8 cellular contexts compared by ENCODE assay signal in the genomic region with DNA sequence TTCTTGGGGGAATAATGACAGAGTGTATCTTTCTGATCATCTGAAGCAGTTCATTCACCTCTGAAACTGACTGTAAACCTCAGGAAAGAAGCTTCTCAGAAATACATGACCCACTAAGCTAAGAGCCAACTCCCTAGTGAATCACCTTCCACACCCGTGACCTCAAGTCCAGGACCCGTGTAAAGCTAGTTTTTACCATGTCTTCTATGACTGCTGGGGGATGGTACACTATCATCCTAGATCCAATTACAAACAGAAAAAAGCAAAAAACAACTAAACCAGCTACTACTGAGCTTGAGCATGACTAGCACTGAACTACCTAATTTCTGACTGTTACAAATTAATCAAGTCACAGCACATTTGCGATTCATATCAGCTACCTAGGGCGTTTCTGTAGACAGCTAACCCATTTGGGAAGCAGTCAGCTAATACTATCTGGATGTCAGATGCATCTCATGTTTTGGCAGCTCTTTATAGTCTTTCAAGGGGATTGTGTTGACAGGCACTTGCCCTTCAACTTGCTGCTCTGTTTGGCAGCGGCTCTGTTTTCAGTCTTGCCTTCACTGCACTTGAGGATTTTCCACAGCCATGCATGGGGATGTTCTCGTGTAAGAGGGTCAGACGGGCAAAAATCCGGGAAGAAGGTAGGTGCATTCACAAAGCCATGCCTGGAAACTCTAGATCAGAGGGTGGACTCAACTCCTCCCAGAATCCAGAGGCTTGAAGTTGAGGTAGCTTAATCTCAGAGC.
DNase-seq lines count a peak whose midpoint lies in the region; ATAC-seq, FAIRE-seq and TF ChIP-seq lines count a peak whose summit lies in the region.
"Not testable (repeated sequence)": the region's sequence is repeated elsewhere in the genome, so short reads cannot be mapped to it uniquely, and the experiment has no call there.

No MANE protein-coding gene starts in this region.

- H3K27me3 Mint-ChIP-seq in CD4-positive, alpha-beta memory T cell; T-helper 2 cell treated with Interferon-gamma antibody and Interleukin-4, amounts not matched to agents 5 μg/mL and 100 μg/mL, for 36 hours (ENCODE audit: low read depth); activated naive CD4-positive, alpha-beta T cell treated with anti-CD3 and anti-CD28 coated beads, Interleukin-2, amount 50 U/mL, for 24 hours; naive thymus-derived CD4-positive, alpha-beta T cell: not testable (repeated sequence)
- H3K27me3 Mint-ChIP-seq in stimulated activated naive CD8-positive, alpha-beta T cell treated with anti-CD3 and anti-CD28 coated beads, Interleukin-15, amount 100 ng/mL, for 72 hours = peaks cover 30% of the 10 kb centered on the region

- peak; percentile 62 for ATAC-seq in Right ventricle myocardium inferior
- ATAC-seq in naive thymus-derived CD4-positive, alpha-beta T cell = peak; percentile 48
- ATAC-seq in stimulated activated naive CD8-positive, alpha-beta T cell treated with anti-CD3 and anti-CD28 coated beads, Interleukin-15, amount 100 ng/mL, for 72 hours = peak; percentile 85

- CTCF ChIA-PET in CD4-positive, alpha-beta memory T cell (lab: Charles Lee; ENCODE audit: partially characterized antibody); naive thymus-derived CD4-positive, alpha-beta T cell (lab: Charles Lee): not testable (repeated sequence)
- CTCF ChIA-PET in H1 (lab: Charles Lee; ENCODE audit: partially characterized antibody) = interaction anchor here (0.9 kb wide), 2 partner anchors 86 to 397 kb away, joined by 3 to 4 read pairs; no protein-coding TSS in a partner anchor

- H3K79me1 ChIP-seq in H1 (ENCODE audit: low read depth, low read length) = not testable (repeated sequence)

- H3K14ac ChIP-seq in H1 (ENCODE audit: insufficient read length) = not testable (repeated sequence)

- not testable (repeated sequence) for TF ChIP-seq RAD21 in H1 (IDR thresholded peaks at IDR 0.05 in 1 of 2, conservative IDR thresholded peaks at IDR 0.05 in 1 of 2; ENCODE audit: low read depth in 2 of 2, low read length in 2 of 2)

- POLR2A ChIA-PET in CD4-positive, alpha-beta memory T cell (lab: Charles Lee; ENCODE audit: partially characterized antibody); H1 (lab: Charles Lee; ENCODE audit: partially characterized antibody); naive thymus-derived CD4-positive, alpha-beta T cell (lab: Charles Lee): not testable (repeated sequence)

- not testable (repeated sequence) for TF ChIP-seq POLR2A in H1 (IDR thresholded peaks at IDR 0.05; ENCODE audit: control extremely low read depth in 1 of 2, low read depth in 2 of 2, low read length in 2 of 2)

- not testable (repeated sequence) for H4K20me1 ChIP-seq in H1 (replicated peaks in 1 of 2; ENCODE audit: control insufficient read depth in 1 of 2, insufficient read depth in 2 of 2, low read length in 2 of 2)

- H2BK15ac ChIP-seq in H1 (ENCODE audit: low read length) = not testable (repeated sequence)

- H3K27ac Mint-ChIP-seq in CD4-positive, alpha-beta memory T cell = peak overlapping the region in 6 of 7 donors; percentile 8 to 83 (median 48)
- H3K27ac Mint-ChIP-seq in T-helper 2 cell treated with Interferon-gamma antibody and Interleukin-4, amounts not matched to agents 5 μg/mL and 100 μg/mL, for 36 hours = peak overlapping the region; percentile 94
- H3K27ac Mint-ChIP-seq in activated naive CD4-positive, alpha-beta T cell treated with anti-CD3 and anti-CD28 coated beads, Interleukin-2, amount 50 U/mL, for 24 hours = peak overlapping the region; percentile 91
- peak overlapping the region in 1 of 9 donors; percentile 96 for H3K27ac Mint-ChIP-seq in naive thymus-derived CD4-positive, alpha-beta T cell
- not testable (repeated sequence) for H3K27ac Mint-ChIP-seq in stimulated activated naive CD8-positive, alpha-beta T cell treated with anti-CD3 and anti-CD28 coated beads, Interleukin-15, amount 100 ng/mL, for 72 hours

- H3K27ac ChIP-seq in CD4-positive, alpha-beta memory T cell (ENCODE audit: low read depth, low read length); H1 (ENCODE audit: low read depth, low read length); naive thymus-derived CD4-positive, alpha-beta T cell (ENCODE audit: low read depth, low read length): not testable (repeated sequence)

- H4K5ac ChIP-seq in H1 (ENCODE audit: insufficient read length, low read depth, low read length) = not testable (repeated sequence)

- intact Hi-C loops in CD4-positive, alpha-beta memory T cell (cut with micrococcal nuclease); Right ventricle myocardium inferior (cut with DNase I); naive thymus-derived CD4-positive, alpha-beta T cell (cut with micrococcal nuclease): not testable (repeated sequence)

- H4K91ac ChIP-seq in H1 (replicated peaks; ENCODE audit: insufficient read length, low read length) = not testable (repeated sequence)

- not testable (repeated sequence) for H2BK20ac ChIP-seq in H1 (ENCODE audit: low read length)

- not testable (repeated sequence) for TF ChIP-seq CTCF in H1 (IDR thresholded peaks at IDR 0.05; ENCODE audit: control extremely low read depth in 1 of 3, insufficient read depth in 1 of 3, low read depth in 1 of 3, low read length in 3 of 3)

- not testable (repeated sequence) for TF ChIP-seq EP300 in H1 (IDR thresholded peaks at IDR 0.05; ENCODE audit: borderline replicate concordance in 1 of 2, low read depth in 2 of 2, low read length in 2 of 2)

- H3K23ac ChIP-seq in H1 (ENCODE audit: insufficient read length) = not testable (repeated sequence)

- H2BK120ac ChIP-seq in H1 (replicated peaks; ENCODE audit: low read depth, low read length) = not testable (repeated sequence)

- H3K56ac ChIP-seq in H1 (replicated peaks; ENCODE audit: insufficient read length, low read depth, low read length) = not testable (repeated sequence)

- H2BK12ac ChIP-seq in H1 (ENCODE audit: low read depth, low read length) = 0 out of 2 replicates have a peak overlapping the region, but pooled peaks have one; percentile 60

- not testable (repeated sequence) for H3K18ac ChIP-seq in H1 (ENCODE audit: extremely low read depth, low read length)

- not testable (repeated sequence) for H3K36me3 Mint-ChIP-seq in CD4-positive, alpha-beta memory T cell; T-helper 2 cell treated with Interferon-gamma antibody and Interleukin-4, amounts not matched to agents 5 μg/mL and 100 μg/mL, for 36 hours (ENCODE audit: low read depth); activated naive CD4-positive, alpha-beta T cell treated with anti-CD3 and anti-CD28 coated beads, Interleukin-2, amount 50 U/mL, for 24 hours
- H3K36me3 Mint-ChIP-seq in naive thymus-derived CD4-positive, alpha-beta T cell = peaks cover 0 to 18% (median 0%) of the 10 kb centered on the region in 5 donors

- H4K8ac ChIP-seq in H1 (ENCODE audit: extremely low read depth, insufficient read depth, low read length) = not testable (repeated sequence)

- not testable (repeated sequence) for DNase-seq in CD4-positive, alpha-beta memory T cell; HTR-8/SVneo (ENCODE audit: insufficient read length, low spot score); T-helper 2 cell treated with Interferon-gamma antibody and Interleukin-4, amounts not matched to agents 5 μg/mL and 100 μg/mL, for 36 hours (ENCODE audit: low spot score); H1 (ENCODE audit: low read depth in 1 of 2, low spot score in 2 of 2); Right ventricle myocardium inferior (ENCODE audit: missing footprints); naive thymus-derived CD4-positive, alpha-beta T cell; stimulated activated naive CD8-positive, alpha-beta T cell treated with anti-CD3 and anti-CD28 coated beads, Interleukin-15, amount 100 ng/mL, for 72 hours

- not testable (repeated sequence) for H3K23me2 ChIP-seq in H1 (ENCODE audit: low read depth, low read length)

- H3K4me2 ChIP-seq in H1 (ENCODE audit: insufficient read depth in 1 of 2, low read depth in 2 of 2, low read length in 2 of 2) = not testable (repeated sequence)

- not testable (repeated sequence) for H2BK5ac ChIP-seq in H1 (ENCODE audit: low read depth, low read length)

- H3K4me1 Mint-ChIP-seq in CD4-positive, alpha-beta memory T cell = peaks cover 17 to 41% (median 20%) of the 10 kb centered on the region in 4 donors
- H3K4me1 Mint-ChIP-seq in T-helper 2 cell treated with Interferon-gamma antibody and Interleukin-4, amounts not matched to agents 5 μg/mL and 100 μg/mL, for 36 hours (ENCODE audit: low read depth) = peaks cover 26% of the 10 kb centered on the region
- H3K4me1 Mint-ChIP-seq in activated naive CD4-positive, alpha-beta T cell treated with anti-CD3 and anti-CD28 coated beads, Interleukin-2, amount 50 U/mL, for 24 hours = peaks cover 17% of the 10 kb centered on the region
- H3K4me1 Mint-ChIP-seq in naive thymus-derived CD4-positive, alpha-beta T cell = peaks cover 0 to 37% (median 3%) of the 10 kb centered on the region in 7 donors
- H3K4me1 Mint-ChIP-seq in stimulated activated naive CD8-positive, alpha-beta T cell treated with anti-CD3 and anti-CD28 coated beads, Interleukin-15, amount 100 ng/mL, for 72 hours = peaks cover 24% of the 10 kb centered on the region

- H3K36me3 ChIP-seq in CD4-positive, alpha-beta memory T cell (ENCODE audit: insufficient read depth, low read length); H1 (ENCODE audit: control insufficient read depth in 2 of 4, insufficient read depth in 4 of 4, low read length in 3 of 4); naive thymus-derived CD4-positive, alpha-beta T cell (ENCODE audit: control insufficient read depth in 2 of 3, insufficient read depth in 3 of 3, low read length in 3 of 3): not testable (repeated sequence)

- H2AFZ ChIP-seq in H1 (ENCODE audit: low read length) = not testable (repeated sequence)

- not testable (repeated sequence) for H3K4me3 ChIP-seq in CD4-positive, alpha-beta memory T cell (ENCODE audit: low read length in 2 of 2); H1 (ENCODE audit: extremely low read depth in 1 of 4, insufficient read depth in 2 of 4, low read depth in 3 of 4, low read length in 4 of 4); naive thymus-derived CD4-positive, alpha-beta T cell (ENCODE audit: low read length)

- not testable (repeated sequence) for H3K9me3 Mint-ChIP-seq in CD4-positive, alpha-beta memory T cell; T-helper 2 cell treated with Interferon-gamma antibody and Interleukin-4, amounts not matched to agents 5 μg/mL and 100 μg/mL, for 36 hours; activated naive CD4-positive, alpha-beta T cell treated with anti-CD3 and anti-CD28 coated beads, Interleukin-2, amount 50 U/mL, for 24 hours; naive thymus-derived CD4-positive, alpha-beta T cell; stimulated activated naive CD8-positive, alpha-beta T cell treated with anti-CD3 and anti-CD28 coated beads, Interleukin-15, amount 100 ng/mL, for 72 hours

- 76% methylated on average over 4 of the region's 8 CpGs; no CpG with 5 or more reads in 1 of the 2 experiments for WGBS in H1 (ENCODE audit: extremely low coverage in 1 of 2, insufficient coverage in 1 of 2, insufficient read length in 1 of 2, insufficient replicate concordance in 2 of 2, low coverage in 1 of 2, low lambda C conversion rate in 2 of 2, missing lambda C conversion rate in 1 of 2), 2 experiments

- not testable (repeated sequence) for H3K27me3 ChIP-seq in CD4-positive, alpha-beta memory T cell (ENCODE audit: insufficient read depth, low read length); H1 (replicated peaks in 1 of 4; ENCODE audit: control insufficient read depth in 3 of 4, extremely low read depth in 1 of 4, insufficient read depth in 3 of 4, low read length in 3 of 4); naive thymus-derived CD4-positive, alpha-beta T cell (ENCODE audit: control insufficient read depth in 2 of 2, insufficient read depth in 2 of 2, low read length in 2 of 2)

- H2AK5ac ChIP-seq in H1 (ENCODE audit: low read depth, low read length) = not testable (repeated sequence)

- H3K9me3 ChIP-seq in CD4-positive, alpha-beta memory T cell (ENCODE audit: control insufficient read depth in 1 of 2, low read length in 2 of 2); H1 (ENCODE audit: insufficient read depth in 2 of 2, low read depth in 1 of 2, low read length in 1 of 2); naive thymus-derived CD4-positive, alpha-beta T cell (ENCODE audit: control insufficient read depth in 2 of 3, low read length in 3 of 3): not testable (repeated sequence)

- not testable (repeated sequence) for H3K9ac ChIP-seq in H1 (replicated peaks in 1 of 4; ENCODE audit: extremely low read depth in 1 of 4, low read depth in 3 of 4, low read length in 3 of 4)

- H3K4ac ChIP-seq in H1 (replicated peaks; ENCODE audit: insufficient read length, low read depth, low read length) = not testable (repeated sequence)

- H3K4me1 ChIP-seq in CD4-positive, alpha-beta memory T cell (ENCODE audit: insufficient read depth, low read length) = peaks cover 14% of the 10 kb centered on the region
- H3K4me1 ChIP-seq in H1 (replicated peaks in 1 of 4; ENCODE audit: control insufficient read depth in 3 of 4, insufficient read depth in 4 of 4, low read length in 3 of 4) = peaks cover 0 to 13% (median 7%) of the 10 kb centered on the region in 4 experiments; a peak in 5 of 7 replicates
- not testable (repeated sequence) for H3K4me1 ChIP-seq in naive thymus-derived CD4-positive, alpha-beta T cell (ENCODE audit: control insufficient read depth in 2 of 2, insufficient read depth in 2 of 2, low read length in 2 of 2)

- H3K4me3 Mint-ChIP-seq in CD4-positive, alpha-beta memory T cell = peak overlapping the region in 7 of 8 donors; percentile 7 to 66 (median 55)
- peak overlapping the region; percentile 65 for H3K4me3 Mint-ChIP-seq in T-helper 2 cell treated with Interferon-gamma antibody and Interleukin-4, amounts not matched to agents 5 μg/mL and 100 μg/mL, for 36 hours
- H3K4me3 Mint-ChIP-seq in activated naive CD4-positive, alpha-beta T cell treated with anti-CD3 and anti-CD28 coated beads, Interleukin-2, amount 50 U/mL, for 24 hours = peak overlapping the region; percentile 58
- H3K4me3 Mint-ChIP-seq in naive thymus-derived CD4-positive, alpha-beta T cell = peak overlapping the region in 1 of 10 donors; percentile 82
- peak overlapping the region in 1 of 2 donors; percentile 61 for H3K4me3 Mint-ChIP-seq in stimulated activated naive CD8-positive, alpha-beta T cell treated with anti-CD3 and anti-CD28 coated beads, Interleukin-15, amount 100 ng/mL, for 72 hours

- not testable (repeated sequence) for H3K79me2 ChIP-seq in H1 (ENCODE audit: control insufficient read depth in 1 of 2, insufficient read depth in 2 of 2, low read length in 2 of 2)

- FAIRE-seq in HTR-8/SVneo (lab: Jason Lieb, UNC) = peak; percentile 20
- FAIRE-seq in H1 (lab: Jason Lieb, UNC) = not testable (repeated sequence)
